Comparison of ENCODE assay signal across 13 cellular contexts in genomic region chr9:134410078-134410834, GRCh38.
DNase-seq lines count a peak whose midpoint lies in the region; ATAC-seq, FAIRE-seq and TF ChIP-seq lines count a peak whose summit lies in the region.
"Had no signal": no experiment of that assay in that cellular context is flagged by ENCODE, and none has a peak within 500 bp of the region (broad histone marks: within the 10 kb centered on the region; RNA-seq: fewer than 3 reads in every experiment).

No MANE protein-coding gene starts in this region.

- no peaks in the 10 kb centered on the region for H3K36me3 Mint-ChIP-seq in chondrocyte (ENCODE audit: low read depth)
- H3K36me3 Mint-ChIP-seq in naive thymus-derived CD4-positive, alpha-beta T cell: no peaks in the 10 kb centered on the region

- no peak overlapping the region for H3K4me3 Mint-ChIP-seq in chondrocyte (ENCODE audit: unreplicated experiment)
- H3K4me3 Mint-ChIP-seq in naive thymus-derived CD4-positive, alpha-beta T cell: peak overlapping the region in 3 of 10 donors; percentile 38 to 68 (median 42)
- H3K4me3 Mint-ChIP-seq: activated T-cell treated with anti-CD3 and anti-CD28 coated beads, Interleukin-2, amount 50 U/mL, for 72 hours; B cell had no signal

- peak in 1 of 2 experiments; percentile 36 for DNase-seq in A549 (ENCODE audit: low read depth in 1 of 2, low spot score in 1 of 2)
- DNase-seq in HT-29 (ENCODE audit: low spot score): peak; percentile 61
- DNase-seq in chondrocyte (ENCODE audit: low spot score): no peak
- DNase-seq in naive thymus-derived CD4-positive, alpha-beta T cell: no peak
- DNase-seq in 8988T: no peak
- DNase-seq: activated CD4-positive, alpha-beta T cell treated with anti-CD3 and anti-CD28 coated beads for 4 hours; activated T-cell treated with anti-CD3 and anti-CD28 coated beads, Interleukin-2, amount 50 U/mL, for 72 hours; NCI-H1105; NCI-H748 treated with DMSO at 0.1 percent for 48 hours had no signal

- no peak for TF ChIP-seq POLR2A in A549 (IDR thresholded peaks at IDR 0.05; ENCODE audit: low read length)

- H3K27ac Mint-ChIP-seq in chondrocyte (ENCODE audit: unreplicated experiment): peak overlapping the region; percentile 75
- H3K27ac Mint-ChIP-seq in naive thymus-derived CD4-positive, alpha-beta T cell: peak overlapping the region in 2 of 9 donors; percentile 43 to 71
- H3K27ac Mint-ChIP-seq: activated T-cell treated with anti-CD3 and anti-CD28 coated beads, Interleukin-2, amount 50 U/mL, for 72 hours; B cell had no signal

- WGBS in A549 (ENCODE audit: missing lambda C conversion rate): 71% methylated on average over 12 of the region's 17 CpGs

- CTCF ChIA-PET in A549 (lab: Yijun Ruan, JAX): interaction anchor here (1.1 to 3.1 kb wide), 6 partner anchors 10 to 45 kb away, joined by 3 to 11 read pairs (median 5); no protein-coding TSS in a partner anchor
- CTCF ChIA-PET in naive thymus-derived CD4-positive, alpha-beta T cell (lab: Charles Lee): no interaction called here

- TF ChIP-seq CTCF in A549 (IDR thresholded peaks at IDR 0.05): no peak
- TF ChIP-seq CTCF in chondrocyte (IDR thresholded peaks at IDR 0.05): no peak

- H3K27me3 ChIP-seq in naive thymus-derived CD4-positive, alpha-beta T cell (ENCODE audit: control insufficient read depth in 2 of 2, insufficient read depth in 2 of 2, low read length in 2 of 2): no peaks in the 10 kb centered on the region

- H3K27me3 Mint-ChIP-seq in chondrocyte (ENCODE audit: low read depth): no peaks in the 10 kb centered on the region
- peaks cover 0 to 8% (median 0%) of the 10 kb centered on the region in 5 donors for H3K27me3 Mint-ChIP-seq in naive thymus-derived CD4-positive, alpha-beta T cell
- H3K27me3 Mint-ChIP-seq: B cell had no signal

- no peaks in the 10 kb centered on the region for H3K36me3 ChIP-seq in naive thymus-derived CD4-positive, alpha-beta T cell (ENCODE audit: control insufficient read depth in 2 of 3, insufficient read depth in 3 of 3, low read length in 3 of 3)

- POLR2A ChIA-PET in A549 (lab: Yijun Ruan, JAX): no interaction called here
- POLR2A ChIA-PET in naive thymus-derived CD4-positive, alpha-beta T cell (lab: Charles Lee): interaction anchor here (0.7 kb wide), 1 partner anchor 14 kb away, joined by 3 read pairs; no protein-coding TSS in a partner anchor

- no peak for TF ChIP-seq EP300 in A549 (IDR thresholded peaks at IDR 0.05)

- ATAC-seq in A549 (no peak), GM21367 (IDR thresholded peaks at IDR 0.05; ENCODE audit: unreplicated experiment) (no peak), HG03378 (IDR thresholded peaks at IDR 0.05; ENCODE audit: unreplicated experiment) (no peak), HG03039 (IDR thresholded peaks at IDR 0.05; ENCODE audit: unreplicated experiment) (no peak)
- ATAC-seq in naive thymus-derived CD4-positive, alpha-beta T cell: peak; percentile 16
- ATAC-seq: activated T-cell treated with anti-CD3 and anti-CD28 coated beads, Interleukin-2, amount 50 U/mL, for 72 hours had no signal

- no peaks in the 10 kb centered on the region for H3K9me3 Mint-ChIP-seq in chondrocyte (ENCODE audit: low read depth)
- peaks cover 0 to 4% (median 0%) of the 10 kb centered on the region in 11 donors for H3K9me3 Mint-ChIP-seq in naive thymus-derived CD4-positive, alpha-beta T cell
- H3K9me3 Mint-ChIP-seq: activated T-cell treated with anti-CD3 and anti-CD28 coated beads, Interleukin-2, amount 50 U/mL, for 72 hours had no signal

- H3K27ac ChIP-seq in A549: peak overlapping the region; percentile 99 to 100
- H3K27ac ChIP-seq in naive thymus-derived CD4-positive, alpha-beta T cell (ENCODE audit: low read depth, low read length): no peak overlapping the region

- TF ChIP-seq RAD21 in A549 (conservative IDR thresholded peaks at IDR 0.05 in 1 of 2, IDR thresholded peaks at IDR 0.05 in 1 of 2): no peak

- H3K4me1 Mint-ChIP-seq in chondrocyte (ENCODE audit: low read depth): peaks cover 79% of the 10 kb centered on the region
- peaks cover 15 to 36% (median 25%) of the 10 kb centered on the region in 7 donors for H3K4me1 Mint-ChIP-seq in naive thymus-derived CD4-positive, alpha-beta T cell

- H3K4me3 ChIP-seq in A549: no peak overlapping the region
- no peak overlapping the region for H3K4me3 ChIP-seq in naive thymus-derived CD4-positive, alpha-beta T cell (ENCODE audit: low read length)

- intact Hi-C loops in naive thymus-derived CD4-positive, alpha-beta T cell (cut with micrococcal nuclease): no loop called here

- H3K4me1 ChIP-seq in A549: peaks cover 99% of the 10 kb centered on the region
- H3K4me1 ChIP-seq in naive thymus-derived CD4-positive, alpha-beta T cell (ENCODE audit: control insufficient read depth in 2 of 2, insufficient read depth in 2 of 2, low read length in 2 of 2): peaks cover 21 to 28% of the 10 kb centered on the region in 2 donors

- FAIRE-seq in A549 (lab: Jason Lieb, UNC): no peak

- 0 out of 3 replicates have a peak overlapping the region, but pooled peaks have one; percentile 85 for H3K4me2 ChIP-seq in A549

- no peaks in the 10 kb centered on the region for H3K9me3 ChIP-seq in A549
- H3K9me3 ChIP-seq in naive thymus-derived CD4-positive, alpha-beta T cell (ENCODE audit: control insufficient read depth in 2 of 3, low read length in 3 of 3): no peaks in the 10 kb centered on the region

TF ChIP-seq in A549, 52 proteins besides CTCF, POLR2A, EP300 and RAD21:
- TF ChIP-seq HMGXB4 (CRISPR knock-in tag; IDR thresholded peaks at IDR 0.05; ENCODE audit: borderline replicate concordance) (no peak), MYC (IDR thresholded peaks at IDR 0.05; ENCODE audit: borderline replicate concordance, low read length) (no peak), ESRRA (IDR thresholded peaks at IDR 0.05; ENCODE audit: borderline replicate concordance, low read length) (no peak), MAX (IDR thresholded peaks at IDR 0.05) (0 out of 2 replicates have a peak, but pooled peaks have one; percentile 4)
